ENCODE assay signal across 9 cellular contexts in genomic region chr1:75203415-75204277, GRCh38.
A peak's percentile ranks its signal among the peaks of the same experiment; 100 is the strongest.
DNase-seq lines count a peak whose midpoint lies in the region; ATAC-seq, FAIRE-seq and TF ChIP-seq lines count a peak whose summit lies in the region.
"Had no signal": no experiment of that assay in that cellular context is flagged by ENCODE, and none has a peak within 500 bp of the region (broad histone marks: within the 10 kb centered on the region; RNA-seq: fewer than 3 reads in every experiment).

No MANE protein-coding gene starts in this region.

- peak; percentile 91 for TF ChIP-seq CTCF in OCI-LY1 (IDR thresholded peaks at IDR 0.05; ENCODE audit: low read length)
- peak; percentile 91 for TF ChIP-seq CTCF in neural crest cell (conservative IDR thresholded peaks at IDR 0.05)
- TF ChIP-seq CTCF in CD4-positive, alpha-beta T cell (IDR thresholded peaks at IDR 0.05) = no peak

- intact Hi-C loops in CD4-positive, alpha-beta T cell (cut with DNase I, micrococcal nuclease) = loop anchor here in 1 of 2 experiments (5.0 kb wide), 1 partner anchor 431 kb away; no protein-coding TSS in a partner anchor

- DNase-seq in epidermal melanocyte (ENCODE audit: insufficient read length, low spot score) = peak; percentile 25
- peak; percentile 24 for DNase-seq in neural crest cell (ENCODE audit: low read depth, low spot score)
- DNase-seq in CD4-positive, alpha-beta T cell = no peak
- DNase-seq in activated CD8-positive, alpha-beta memory T cell treated with anti-CD3 and anti-CD28 coated beads, Interleukin-2, amount 50 U/mL, for 4 hours = no peak

- H3K9me3 Mint-ChIP-seq in neural crest cell = no peaks in the 10 kb centered on the region
- no peaks in the 10 kb centered on the region for H3K9me3 Mint-ChIP-seq in CD4-positive, alpha-beta T cell

- H3K9me2 ChIP-seq in OCI-LY1 (ENCODE audit: low read depth, low read length) = no peaks in the 10 kb centered on the region

- FAIRE-seq in G401.6 (lab: Jason Lieb, UNC) = peak; percentile 96

- H3K36me3 ChIP-seq in OCI-LY1 (ENCODE audit: insufficient read depth, low read length) = no peaks in the 10 kb centered on the region

- POLR2A ChIA-PET in CD4-positive, alpha-beta T cell (lab: Charles Lee) = no interaction called here

- H3K27me3 ChIP-seq in OCI-LY1 (ENCODE audit: insufficient read depth, low read length) = no peaks in the 10 kb centered on the region
- no peaks in the 10 kb centered on the region for H3K27me3 ChIP-seq in CD4-positive, alpha-beta T cell (ENCODE audit: control insufficient read depth, insufficient read depth, low read length)

- no peaks in the 10 kb centered on the region for H3K79me2 ChIP-seq in OCI-LY1 (ENCODE audit: insufficient read depth, low read length)

- H3K27ac ChIP-seq in OCI-LY1 (ENCODE audit: low read depth, low read length, poor library complexity, severe bottlenecking) = no peak overlapping the region
- H3K27ac ChIP-seq in CD4-positive, alpha-beta T cell (ENCODE audit: low read depth, low read length) = no peak overlapping the region

- no peak overlapping the region for H2AFZ ChIP-seq in OCI-LY1 (ENCODE audit: low read length)

- no peaks in the 10 kb centered on the region for H3K9me3 ChIP-seq in OCI-LY1 (ENCODE audit: low read length)
- H3K9me3 ChIP-seq in CD4-positive, alpha-beta T cell (ENCODE audit: control insufficient read depth, low read length) = no peaks in the 10 kb centered on the region

- H3F3A ChIP-seq in OCI-LY1 (ENCODE audit: insufficient read depth, low read length) = no peaks in the 10 kb centered on the region

- no peaks in the 10 kb centered on the region for H4K20me1 ChIP-seq in OCI-LY1 (ENCODE audit: insufficient read depth, low read length)

- CTCF ChIA-PET in CD4-positive, alpha-beta T cell (lab: Charles Lee) = no interaction called here

- peaks cover 4% of the 10 kb centered on the region for H3K4me1 Mint-ChIP-seq in neural crest cell
- H3K4me1 Mint-ChIP-seq in CD4-positive, alpha-beta T cell (ENCODE audit: low read depth) = no peaks in the 10 kb centered on the region

- H3K4me3 ChIP-seq in OCI-LY1 (ENCODE audit: low read depth, low read length, poor library complexity, severe bottlenecking) = no peak overlapping the region

- H3K27me3 Mint-ChIP-seq in neural crest cell (ENCODE audit: low read depth) = peaks cover 4% of the 10 kb centered on the region
- H3K27me3 Mint-ChIP-seq in CD4-positive, alpha-beta T cell = no peaks in the 10 kb centered on the region

- no peak overlapping the region for H3K4me3 Mint-ChIP-seq in neural crest cell
- no peak overlapping the region for H3K4me3 Mint-ChIP-seq in CD4-positive, alpha-beta T cell
- H3K4me3 Mint-ChIP-seq: activated naive CD8-positive, alpha-beta T cell had no signal

- H3K4me1 ChIP-seq in OCI-LY1 (ENCODE audit: insufficient read depth, low read length, severe bottlenecking) = no peaks in the 10 kb centered on the region

- H3K9ac ChIP-seq in OCI-LY1 (ENCODE audit: low read length) = no peak overlapping the region

- H3K27ac Mint-ChIP-seq in neural crest cell (ENCODE audit: unreplicated experiment) = no peak overlapping the region
- H3K27ac Mint-ChIP-seq in CD4-positive, alpha-beta T cell = no peak overlapping the region
- H3K27ac Mint-ChIP-seq: activated naive CD8-positive, alpha-beta T cell had no signal

- H3K4me2 ChIP-seq in OCI-LY1 (ENCODE audit: low read length) = no peak overlapping the region

- H3K36me3 Mint-ChIP-seq in neural crest cell (ENCODE audit: low read depth) = no peaks in the 10 kb centered on the region
- H3K36me3 Mint-ChIP-seq in CD4-positive, alpha-beta T cell (ENCODE audit: low read depth) = no peaks in the 10 kb centered on the region
- H3K36me3 Mint-ChIP-seq: activated naive CD8-positive, alpha-beta T cell had no signal

- ATAC-seq in GM21367 (IDR thresholded peaks at IDR 0.05; ENCODE audit: unreplicated experiment) = peak; percentile 94
- ATAC-seq in HG03575 (IDR thresholded peaks at IDR 0.05; ENCODE audit: extremely low read depth, insufficient number of reproducible peaks, low FRiP score, unreplicated experiment) = peak; percentile 83
- no peak for ATAC-seq in CD4-positive, alpha-beta T cell (ENCODE audit: poor library complexity)

Comparison
In these comparisons a context has a peak if more than half of its experiments do, and no peak if none do; other contexts are left out.
1. DNase-seq: peak in epidermal melanocyte (single experiment) and neural crest cell (single experiment); none in CD4-positive, alpha-beta T cell (0 of 10) and activated CD8-positive, alpha-beta memory T cell treated with anti-CD3 and anti-CD28 coated beads, Interleukin-2, amount 50 U/mL, for 4 hours (single experiment).